2 cellular contexts compared by ENCODE assay signal in the genomic region with DNA sequence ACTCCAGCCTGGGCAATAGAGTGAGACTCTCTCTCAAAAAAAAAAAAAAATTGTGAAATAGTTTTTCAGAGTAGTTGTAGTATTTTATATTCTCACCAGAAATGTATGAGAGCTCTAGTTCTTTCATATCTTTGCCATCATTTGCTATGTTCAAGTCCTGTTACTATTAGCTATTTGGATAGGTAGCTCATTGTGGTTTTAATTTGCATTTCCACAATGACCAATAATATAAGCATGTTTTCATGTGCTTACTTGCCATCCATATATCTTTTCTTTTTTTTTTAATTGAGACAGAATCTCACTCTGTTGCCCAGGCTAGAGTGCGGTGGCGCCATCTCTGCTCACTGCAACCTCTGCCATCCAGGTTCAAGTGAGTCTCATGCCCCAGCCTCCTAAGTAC.
A peak's percentile ranks its signal among the peaks of the same experiment; 100 is the strongest.
TF ChIP-seq lines count a peak whose summit lies in the region.

No MANE protein-coding gene starts in this region.

TF ChIP-seq in HepG2, 621 proteins besides CTCF, POLR2A, EP300 and RAD21:
- TF ChIP-seq ZNF101 (CRISPR knock-in tag; IDR thresholded peaks at IDR 0.05; ENCODE audit: borderline replicate concordance, low read depth), result 0 out of 2 replicates have a peak, but pooled peaks have one; percentile 46
- no peak for TF ChIP-seq NBN (conservative IDR thresholded peaks at IDR 0.05)

TF ChIP-seq in GM12891, 5 proteins besides CTCF, POLR2A, EP300 and RAD21:
- TF ChIP-seq SPI1 (IDR thresholded peaks at IDR 0.05; ENCODE audit: low read depth, low read length), result no peak
- TF ChIP-seq TAF1 (IDR thresholded peaks at IDR 0.05; ENCODE audit: low read depth, low read length), result no peak
